In the genomic region with DNA sequence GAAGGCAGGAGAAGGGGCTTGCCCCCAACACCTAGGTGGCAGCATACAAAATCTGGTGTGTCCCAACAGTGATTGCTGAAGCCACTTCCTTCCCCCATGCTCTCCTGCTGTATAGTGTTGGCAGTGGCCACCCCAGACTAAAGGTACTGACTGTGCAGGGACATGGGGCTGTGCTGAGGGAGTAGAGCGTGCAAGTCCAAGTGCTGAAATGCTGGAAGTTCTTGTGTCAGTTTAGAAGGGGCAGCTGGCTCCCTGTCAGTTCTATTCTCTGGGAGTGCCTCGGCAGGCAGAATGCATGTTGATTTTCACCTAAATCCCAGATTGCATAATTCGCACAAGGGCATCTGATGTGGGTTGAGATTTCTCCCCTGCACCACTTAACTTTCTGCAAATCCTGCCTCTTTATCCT, we compare ENCODE assay signal across 16 cellular contexts.
A peak's percentile ranks its signal among the peaks of the same experiment; 100 is the strongest.
DNase-seq lines count a peak whose midpoint lies in the region; ATAC-seq, FAIRE-seq and TF ChIP-seq lines count a peak whose summit lies in the region.
"Had no signal": no experiment of that assay in that cellular context is flagged by ENCODE, and none has a peak within 500 bp of the region (broad histone marks: within the 10 kb centered on the region; RNA-seq: fewer than 3 reads in every experiment).

No MANE protein-coding gene starts in this region.

- in situ Hi-C loops in Panc1 (cut with HindIII; ENCODE audit: low pct_unique_long_range_greater_than_20kb, low sequenced_read_pairs) = no loop called here

- ATAC-seq in Panc1 (0 out of 2 replicates have a peak, but pooled peaks have one; percentile 48), HG03280 (IDR thresholded peaks at IDR 0.05; ENCODE audit: unreplicated experiment) (no peak)
- ATAC-seq: left cardiac atrium had no signal

- peaks cover 7% of the 10 kb centered on the region for H3K9me3 ChIP-seq in AG04450 (ENCODE audit: control insufficient read depth, insufficient read depth, low read length)
- H3K9me3 ChIP-seq in Panc1 (ENCODE audit: control insufficient read depth, insufficient read depth, low read depth, low read length) = no peaks in the 10 kb centered on the region
- H3K9me3 ChIP-seq in esophagus muscularis mucosa = peaks cover 0 to 4% (median 0%) of the 10 kb centered on the region in 4 donors
- no peaks in the 10 kb centered on the region for H3K9me3 ChIP-seq in mesodermal cell (ENCODE audit: control insufficient read depth, low read length)
- peaks cover 1% of the 10 kb centered on the region for H3K9me3 ChIP-seq in small intestine (ENCODE audit: control insufficient read depth, low read depth)
- H3K9me3 ChIP-seq: prostate gland had no signal

- no peak for TF ChIP-seq EP300 in esophagus muscularis mucosa (IDR thresholded peaks at IDR 0.05)

- no peaks in the 10 kb centered on the region for H3K27me3 ChIP-seq in AG04450 (ENCODE audit: control insufficient read depth, insufficient read depth, low read length)
- no peaks in the 10 kb centered on the region for H3K27me3 ChIP-seq in Panc1 (ENCODE audit: control insufficient read depth, insufficient read depth, low read length)
- H3K27me3 ChIP-seq in esophagus muscularis mucosa = no peaks in the 10 kb centered on the region
- H3K27me3 ChIP-seq in small intestine (ENCODE audit: control insufficient read depth in 2 of 2, insufficient read depth in 2 of 2, low read length in 2 of 2) = no peaks in the 10 kb centered on the region
- H3K27me3 ChIP-seq: uterus had no signal

- POLR2A ChIA-PET in AG04450 (lab: Yijun Ruan, JAX) (interaction anchor here (1.5 to 2.1 kb wide), 2 partner anchors 31 to 54 kb away, joined by 3 to 8 read pairs; no protein-coding TSS in a partner anchor), Panc1 (lab: Charles Lee) (no interaction called here)

- WGBS in esophagus muscularis mucosa = 48% methylated on average over 3 of the region's 3 CpGs
- 93 to 100% methylated on average over 1 to 2 of the region's 3 CpGs for WGBS in mesodermal cell (ENCODE audit: insufficient coverage in 2 of 2), 2 experiments
- WGBS in small intestine, 3 donors = 65 to 72% (median 67%) methylated on average over 3 of the region's 3 CpGs

- H3K36me3 ChIP-seq in Panc1 (ENCODE audit: control insufficient read depth, insufficient read depth, low read length) (no peaks in the 10 kb centered on the region), esophagus muscularis mucosa (no peaks in the 10 kb centered on the region), mesodermal cell (ENCODE audit: control insufficient read depth, insufficient read depth, low read length) (no peaks in the 10 kb centered on the region), small intestine (ENCODE audit: control insufficient read depth in 2 of 2, insufficient read depth in 2 of 2, low read length in 2 of 2) (no peaks in the 10 kb centered on the region)
- H3K36me3 ChIP-seq: prostate gland, uterus had no signal

- intact Hi-C loops in Panc1 (cut with micrococcal nuclease; ENCODE audit: unreplicated experiment) = loop anchor here (10.0 kb wide), 1 partner anchor 414 kb away; no protein-coding TSS in a partner anchor
- intact Hi-C loops in esophagus muscularis mucosa (cut with DNase I) = loop anchor here (5.0 kb wide), 1 partner anchor 66 kb away; no protein-coding TSS in a partner anchor

- BruUV-seq in Panc1 (replicated peaks; lab: Mats Ljungman, UMichigan) = no TSS peak

- no peak for TF ChIP-seq POLR2A in esophagus muscularis mucosa (IDR thresholded peaks at IDR 0.05; ENCODE audit: low read depth)

- DNase-seq in AG04450 (ENCODE audit: low read depth, low spot score) = no peak
- no peak for DNase-seq in Panc1 (ENCODE audit: low read depth, low spot score)
- peak; percentile 77 for DNase-seq in esophagus muscularis mucosa (ENCODE audit: extremely low spot score)
- no peak for DNase-seq in NCI-H748 treated with DMSO at 0.1 percent for 48 hours (lab: John Stamatoyannopoulos, UW)
- DNase-seq in NCI-H526 (lab: John Stamatoyannopoulos, UW) = no peak
- no peak for DNase-seq in small intestine
- DNase-seq: CD4-positive, CD25-positive, alpha-beta regulatory T cell; erythroblast; left cardiac atrium; NCI-H1092; NCI-H774; uterus had no signal

- CTCF ChIA-PET in AG04450 (lab: Charles Lee) (interaction anchor here (0.5 kb wide), 1 partner anchor 152 kb away, joined by 5 read pairs; no protein-coding TSS in a partner anchor), Panc1 (lab: Charles Lee) (no interaction called here)

- H3K4me3 ChIP-seq in AG04450 (ENCODE audit: low read depth, low read length) = peak overlapping the region; percentile 0
- no peak overlapping the region for H3K4me3 ChIP-seq in Panc1 (ENCODE audit: low read depth in 2 of 2, low read length in 2 of 2)
- H3K4me3 ChIP-seq in esophagus muscularis mucosa = no peak overlapping the region
- H3K4me3 ChIP-seq in mesodermal cell (ENCODE audit: extremely low read depth, insufficient read depth, low read length, poor library complexity, severe bottlenecking) = no peak overlapping the region
- no peak overlapping the region for H3K4me3 ChIP-seq in small intestine (ENCODE audit: low read depth in 1 of 2, low read length in 2 of 2)
- H3K4me3 ChIP-seq: prostate gland, uterus had no signal

- H3K27ac ChIP-seq in AG04450 (ENCODE audit: low read depth, low read length) (peak overlapping the region; percentile 83), Panc1 (ENCODE audit: low read length) (no peak overlapping the region), esophagus muscularis mucosa (replicated peaks in 1 of 4) (peak overlapping the region; percentile 41 to 62 (median 54)), mesodermal cell (ENCODE audit: low read depth, low read length, severe bottlenecking) (peak overlapping the region; percentile 87), small intestine (ENCODE audit: low read depth in 1 of 2, low read length in 1 of 2) (no peak overlapping the region)
- H3K27ac ChIP-seq: prostate gland, RWPE1, uterus had no signal

- FAIRE-seq in small intestine (lab: Jason Lieb, UNC) = no peak

- H3K4me1 ChIP-seq in Panc1 (ENCODE audit: control insufficient read depth, insufficient read depth, low read length) (no peaks in the 10 kb centered on the region), esophagus muscularis mucosa (peaks cover 0 to 32% (median 27%) of the 10 kb centered on the region in 4 donors), mesodermal cell (ENCODE audit: control insufficient read depth, insufficient read depth, low read length, poor library complexity, severe bottlenecking) (peaks cover 34% of the 10 kb centered on the region), small intestine (ENCODE audit: control insufficient read depth in 2 of 2, insufficient read depth in 1 of 2, low read depth in 1 of 2, low read length in 1 of 2) (no peaks in the 10 kb centered on the region)
- H3K4me1 ChIP-seq: prostate gland, uterus had no signal

- TF ChIP-seq CTCF in AG04450 (IDR thresholded peaks at IDR 0.05; ENCODE audit: low read depth, low read length) (no peak), Panc1 (IDR thresholded peaks at IDR 0.05) (no peak), esophagus muscularis mucosa (IDR thresholded peaks at IDR 0.05) (no peak)

Comparison
In these comparisons a context has a peak if more than half of its experiments do, and no peak if none do; other contexts are left out.
1. H3K27ac ChIP-seq: peak in AG04450 (single experiment), esophagus muscularis mucosa (4 of 4) and mesodermal cell (single experiment); none in Panc1 (single experiment) and small intestine (0 of 2).